In the genomic region with DNA sequence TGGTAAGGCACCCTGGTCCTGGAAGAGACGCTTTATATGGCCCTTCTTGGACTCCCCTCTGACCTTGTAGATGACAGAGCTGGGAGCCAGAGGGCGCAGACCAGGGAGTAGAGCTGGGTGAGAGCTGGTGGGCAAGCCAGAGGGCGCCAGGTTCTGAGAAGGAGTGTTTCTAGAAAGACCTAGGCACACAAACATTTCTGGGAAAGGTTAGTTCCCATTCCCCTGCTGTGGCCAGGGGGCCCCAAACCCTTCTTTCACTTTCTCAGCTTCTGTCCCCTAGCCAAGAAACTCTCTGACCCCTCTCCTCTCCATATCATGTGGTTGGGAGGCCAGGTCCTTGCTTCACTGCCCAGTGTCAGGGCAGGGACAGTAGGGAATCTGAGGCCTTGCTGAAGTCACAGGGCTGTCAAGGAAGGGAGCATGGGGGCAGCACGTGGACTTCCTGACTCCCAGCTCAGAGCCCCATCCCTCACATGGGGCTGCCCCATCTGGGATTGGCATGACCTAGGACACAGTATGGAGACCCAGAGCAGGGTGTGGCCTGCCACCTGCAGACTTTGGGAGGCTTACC, we compare ENCODE assay signal across 8 cellular contexts. TPM values are rescaled to one million over a fixed set of nuclear protein-coding genes. Genes with fewer than 3 reads are reported as not detected.
DNase-seq lines count a peak whose midpoint lies in the region; ATAC-seq, FAIRE-seq and TF ChIP-seq lines count a peak whose summit lies in the region.
"Had no signal": no experiment of that assay in that cellular context is flagged by ENCODE, and none has a peak within 500 bp of the region (broad histone marks: within the 10 kb centered on the region; RNA-seq: fewer than 3 reads in every experiment).

No MANE protein-coding gene starts in this region.

- peak overlapping the region in 1 of 2 donors; percentile 55 for H3K9ac ChIP-seq in colonic mucosa (ENCODE audit: low read depth in 2 of 2, low read length in 2 of 2)

- peaks cover 83% of the 10 kb centered on the region for H3K4me1 Mint-ChIP-seq in activated CD8-positive, alpha-beta T cell treated with anti-CD3 and anti-CD28 coated beads, Interleukin-2, amount 10 ng/mL, durations not matched to agents 7 days and 5 days (ENCODE audit: low read depth)

- H3K9me3 ChIP-seq in Peyer's patch (no peaks in the 10 kb centered on the region), colonic mucosa (no peaks in the 10 kb centered on the region), pancreas (no peaks in the 10 kb centered on the region)

- no peak for TF ChIP-seq CTCF in Peyer's patch (IDR thresholded peaks at IDR 0.05)
- no peak for TF ChIP-seq CTCF in colonic mucosa (IDR thresholded peaks at IDR 0.05)
- TF ChIP-seq CTCF in D721Med (IDR thresholded peaks at IDR 0.05; ENCODE audit: insufficient read depth, missing control alignments): no peak
- no peak for TF ChIP-seq CTCF in pancreas (IDR thresholded peaks at IDR 0.05)

- H3K27me3 Mint-ChIP-seq in activated CD8-positive, alpha-beta T cell treated with anti-CD3 and anti-CD28 coated beads, Interleukin-2, amount 10 ng/mL, durations not matched to agents 7 days and 5 days (ENCODE audit: low read depth): peaks cover 2% of the 10 kb centered on the region

- no peak for TF ChIP-seq POLR2A in Peyer's patch (IDR thresholded peaks at IDR 0.05)

- 81 to 95% methylated on average over 4 of the region's 4 CpGs for WGBS in pancreas, 2 donors

- peak overlapping the region; percentile 93 for H3K27ac Mint-ChIP-seq in activated CD8-positive, alpha-beta T cell treated with anti-CD3 and anti-CD28 coated beads, Interleukin-2, amount 10 ng/mL, durations not matched to agents 7 days and 5 days

- POLR2A ChIA-PET in activated CD8-positive, alpha-beta T cell treated with anti-CD3 and anti-CD28 coated beads, Interleukin-2, amount 10 ng/mL, durations not matched to agents 7 days and 5 days (lab: Charles Lee): interaction anchor here (0.9 to 15.9 kb wide), 8 partner anchors 17 to 232 kb away, joined by 3 to 1664 read pairs (median 9); a partner anchor contains a TSS

- no peak for FAIRE-seq in D721Med (lab: Jason Lieb, UNC)
- no peak for FAIRE-seq in pancreas (lab: Jason Lieb, UNC)
- FAIRE-seq: bronchial epithelial cell had no signal

- H3K27me3 ChIP-seq in Peyer's patch (no peaks in the 10 kb centered on the region), colonic mucosa (no peaks in the 10 kb centered on the region), pancreas (no peaks in the 10 kb centered on the region)

- CTCF ChIA-PET in activated CD8-positive, alpha-beta T cell treated with anti-CD3 and anti-CD28 coated beads, Interleukin-2, amount 10 ng/mL, durations not matched to agents 7 days and 5 days (lab: Charles Lee): interaction anchor here (0.5 to 24.5 kb wide), 12 partner anchors 9 to 813 kb away, joined by 3 to 1321 read pairs (median 6); a partner anchor contains a TSS

- ATAC-seq in activated CD8-positive, alpha-beta T cell treated with anti-CD3 and anti-CD28 coated beads, Interleukin-2, amount 10 ng/mL, durations not matched to agents 7 days and 5 days: peak; percentile 4
- no peak for ATAC-seq in pancreas

- no peak for DNase-seq in Peyer's patch
- peak; percentile 72 for DNase-seq in activated CD8-positive, alpha-beta T cell treated with anti-CD3 and anti-CD28 coated beads, Interleukin-2, amount 10 ng/mL, durations not matched to agents 7 days and 5 days
- no peak for DNase-seq in colonic mucosa
- peak; percentile 81 for DNase-seq in stimulated activated CD8-positive, alpha-beta memory T cell treated with anti-CD3 and anti-CD28 coated beads, Interleukin-4, amount 100 ng/mL, for 48 hours
- no peak for DNase-seq in D721Med (ENCODE audit: insufficient read length, low spot score)
- no peak for DNase-seq in NCI-H2107 (lab: John Stamatoyannopoulos, UW)
- no peak for DNase-seq in pancreas

- H3K36me3 ChIP-seq in Peyer's patch (peaks cover 0 to 7% (median 0%) of the 10 kb centered on the region in 3 donors), colonic mucosa (no peaks in the 10 kb centered on the region), pancreas (no peaks in the 10 kb centered on the region)

- H3K9me3 Mint-ChIP-seq in activated CD8-positive, alpha-beta T cell treated with anti-CD3 and anti-CD28 coated beads, Interleukin-2, amount 10 ng/mL, durations not matched to agents 7 days and 5 days (ENCODE audit: insufficient read depth): no peaks in the 10 kb centered on the region

- intact Hi-C loops in colonic mucosa (cut with DNase I): loop anchor here (5.0 kb wide), 1 partner anchor 804 kb away; no protein-coding TSS in a partner anchor
- intact Hi-C loops in pancreas (cut with DNase I): loop anchor here in 1 of 3 donors (2.0 kb wide), 1 partner anchor 42 kb away; no protein-coding TSS in a partner anchor

- H3K4me3 ChIP-seq in Peyer's patch: no peak overlapping the region
- H3K4me3 ChIP-seq in colonic mucosa: no peak overlapping the region
- H3K4me3 ChIP-seq in pancreas: no peak overlapping the region

- peaks cover 0 to 22% (median 9%) of the 10 kb centered on the region in 4 donors for H3K4me1 ChIP-seq in Peyer's patch
- no peaks in the 10 kb centered on the region for H3K4me1 ChIP-seq in colonic mucosa
- H3K4me1 ChIP-seq in pancreas: peaks cover 0 to 19% (median 14%) of the 10 kb centered on the region in 3 donors

- H3K4me3 Mint-ChIP-seq in activated CD8-positive, alpha-beta T cell treated with anti-CD3 and anti-CD28 coated beads, Interleukin-2, amount 10 ng/mL, durations not matched to agents 7 days and 5 days: peak overlapping the region; percentile 95

- H3K27ac ChIP-seq in Peyer's patch (peak overlapping the region; percentile 10 to 54 (median 27)), colonic mucosa (peak overlapping the region; percentile 37), pancreas (no peak overlapping the region)

- peaks cover 76% of the 10 kb centered on the region for H3K36me3 Mint-ChIP-seq in activated CD8-positive, alpha-beta T cell treated with anti-CD3 and anti-CD28 coated beads, Interleukin-2, amount 10 ng/mL, durations not matched to agents 7 days and 5 days (ENCODE audit: low read depth)

RNA-seq across cellular contexts. Expression of a gene that starts 3.6 kb away (rescaled TPM):
- total RNA-seq in Peyer's patch: 10 to 100 TPM in 3 of 4 donors, 1 to 10 TPM in 1; 8.6 to 15.3 (median 12.5) TPM
- 10 to 100 TPM; 83.3 to 86.0 TPM for total RNA-seq in activated CD8-positive, alpha-beta T cell treated with anti-CD3 and anti-CD28 coated beads, Interleukin-2, amount 10 ng/mL, durations not matched to agents 7 days and 5 days
- total RNA-seq in colonic mucosa: 10 to 100 TPM; 23.0 to 28.5 TPM
- 10 to 100 TPM in 5 of 6 donors, 1 to 10 TPM in 1; 9.6 to 20.2 (median 11.8) TPM for total RNA-seq in pancreas
- polyA plus RNA-seq in pancreas: 10 to 100 TPM; 20.4 to 21.8 TPM

RNA-seq across cellular contexts. Expression of a gene that starts 5.3 kb away (rescaled TPM):
- total RNA-seq in Peyer's patch (10 to 100 TPM in 1 of 4 donors, 1 to 10 TPM in 2, not detected in 1; 1.1 to 26.4 (median 3.2) TPM), colonic mucosa (1 to 10 TPM; 2.4 to 2.9 TPM), pancreas (1 to 10 TPM; 3.2 to 5.6 (median 4.5) TPM)
- total RNA-seq in activated CD8-positive, alpha-beta T cell treated with anti-CD3 and anti-CD28 coated beads, Interleukin-2, amount 10 ng/mL, durations not matched to agents 7 days and 5 days: 10 to 100 TPM; 58.5 to 61.6 TPM
- polyA plus RNA-seq in pancreas: 1 to 10 TPM; 5.3 to 8.9 TPM

RNA-seq across cellular contexts. Expression of a gene that starts 38.7 kb away (rescaled TPM):
- total RNA-seq in Peyer's patch (10 to 100 TPM in 3 of 4 donors, 1 to 10 TPM in 1; 9.7 to 13.5 (median 10.9) TPM), colonic mucosa (10 to 100 TPM; 17.1 to 19.6 TPM), pancreas (10 to 100 TPM in 3 of 6 donors, 1 to 10 TPM in 3; 6.2 to 21.0 (median 9.5) TPM)
- 100 to 1,000 TPM; 380 to 394 TPM for total RNA-seq in activated CD8-positive, alpha-beta T cell treated with anti-CD3 and anti-CD28 coated beads, Interleukin-2, amount 10 ng/mL, durations not matched to agents 7 days and 5 days
- polyA plus RNA-seq in pancreas: 10 to 100 TPM; 11.3 to 21.5 TPM

RNA-seq across cellular contexts. Expression of a gene that starts 44.1 kb away (rescaled TPM):
- 10 to 100 TPM; 25.6 to 44.0 (median 30.0) TPM for total RNA-seq in Peyer's patch
- 100 to 1,000 TPM; 224 to 225 TPM for total RNA-seq in activated CD8-positive, alpha-beta T cell treated with anti-CD3 and anti-CD28 coated beads, Interleukin-2, amount 10 ng/mL, durations not matched to agents 7 days and 5 days
- total RNA-seq in colonic mucosa: 10 to 100 TPM; 27.3 to 45.1 TPM
- 10 to 100 TPM; 21.9 to 30.6 (median 24.6) TPM for total RNA-seq in pancreas
- polyA plus RNA-seq in pancreas: 10 to 100 TPM; 15.8 to 17.0 TPM

Comparison
In these comparisons a context has a peak if more than half of its experiments do, and no peak if none do; other contexts are left out.
1. DNase-seq: peak in activated CD8-positive, alpha-beta T cell treated with anti-CD3 and anti-CD28 coated beads, Interleukin-2, amount 10 ng/mL, durations not matched to agents 7 days and 5 days (single experiment) and stimulated activated CD8-positive, alpha-beta memory T cell treated with anti-CD3 and anti-CD28 coated beads, Interleukin-4, amount 100 ng/mL, for 48 hours (single experiment); none in Peyer's patch (0 of 3), colonic mucosa (single experiment), D721Med (single experiment), NCI-H2107 (single experiment) and pancreas (0 of 6).
2. H3K27ac ChIP-seq: peak in Peyer's patch (4 of 4) and colonic mucosa (single experiment); none in pancreas (0 of 4).
3. RNA of a gene that starts 38.7 kb away (total RNA-seq): 380 to 394 TPM in activated CD8-positive, alpha-beta T cell treated with anti-CD3 and anti-CD28 coated beads, Interleukin-2, amount 10 ng/mL, durations not matched to agents 7 days and 5 days; 17.1 to 19.6 TPM in colonic mucosa, 9.7 to 13.5 TPM in Peyer's patch and 6.2 to 21.0 TPM in pancreas; every median in the first group is over 10 times any median in the second.